ENCODE assay signal across 25 cellular contexts in the genomic region with DNA sequence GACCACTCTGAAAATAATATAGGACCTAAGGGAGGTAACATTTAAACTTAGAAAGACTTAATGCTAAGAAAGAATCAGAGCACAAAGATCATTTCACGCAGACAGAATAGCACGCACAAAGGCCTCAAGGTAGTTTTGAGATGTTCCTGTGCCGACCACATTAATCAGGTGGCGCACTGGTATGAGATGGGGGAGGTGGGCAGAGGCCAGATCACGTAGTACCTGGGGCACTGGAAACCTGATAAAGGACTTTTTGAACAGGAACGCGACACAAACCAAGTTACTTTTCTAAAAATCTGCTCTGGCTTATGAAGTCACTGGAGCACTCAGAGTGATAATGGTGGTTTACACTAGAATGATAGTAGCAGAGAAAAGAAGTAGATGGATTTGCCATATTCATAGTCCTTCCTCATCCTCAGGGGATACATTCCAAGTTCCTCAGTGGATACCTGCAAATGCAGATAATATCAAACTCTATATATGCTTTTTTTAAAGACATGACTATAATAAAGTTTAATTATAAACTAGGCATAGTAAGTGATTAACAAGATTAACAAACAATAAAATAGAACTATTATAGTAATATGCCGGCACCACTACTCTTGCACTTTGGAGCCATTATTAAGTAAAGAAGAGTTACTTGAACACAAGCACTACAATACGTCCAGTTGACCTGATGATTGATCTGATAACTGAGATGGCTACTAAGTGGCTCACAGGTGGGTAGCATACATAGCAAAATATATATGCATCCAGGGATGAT.
"Had no signal": no experiment of that assay in that cellular context is flagged by ENCODE, and none has a peak within 500 bp of the region (broad histone marks: within the 10 kb centered on the region; RNA-seq: fewer than 3 reads in every experiment).

No MANE protein-coding gene starts in this region.

- H3K36me3 ChIP-seq: adrenal gland, MG63 had no signal

- H3K4me1 Mint-ChIP-seq: activated CD4-positive, alpha-beta memory T cell treated with anti-CD3 and anti-CD28 coated beads, Interleukin-2, amount 10 ng/mL, durations not matched to agents 7 days and 5 days; activated CD4-positive, alpha-beta T cell treated with anti-CD3 and anti-CD28 coated beads for 36 hours; activated naive CD8-positive, alpha-beta T cell treated with anti-CD3 and anti-CD28 coated beads, Interleukin-2, amount 10 ng/mL, durations not matched to agents 7 days and 5 days; T-cell had no signal

- H3K4me3 ChIP-seq: adrenal gland, MG63, SK-N-MC had no signal

- H3K4me1 ChIP-seq: adrenal gland had no signal

- DNase-seq: activated CD4-positive, alpha-beta memory T cell treated with anti-CD3 and anti-CD28 coated beads, Interleukin-2, amount 10 ng/mL, durations not matched to agents 7 days and 5 days; activated CD4-positive, alpha-beta T cell treated with anti-CD3 and anti-CD28 coated beads for 36 hours; activated CD4-positive, alpha-beta T cell treated with anti-CD3 and anti-CD28 coated beads, Interleukin-2, amount 50 U/mL, for 1 hour; activated gamma-delta T cell treated with Interleukin-2 at 50 U/mL for 16 hours; activated naive CD4-positive, alpha-beta T cell treated with anti-CD3 and anti-CD28 coated beads, Interleukin-2, amount 50 U/mL, for 16 hours; activated naive CD8-positive, alpha-beta T cell treated with anti-CD3 and anti-CD28 coated beads, Interleukin-2, amount 10 ng/mL, durations not matched to agents 7 days and 5 days; activated T-cell treated with anti-CD3 and anti-CD28 coated beads, Interleukin-2, amount 50 U/mL, for 72 hours; adrenal gland; anterior cingulate cortex; MG63; MV-4-11; NCI-H1092 treated with DMSO at 0.1 percent for 48 hours; NCI-H1417 treated with DMSO at 0.1 percent for 48 hours; NCI-H1694; NCI-H2029; NCI-H345; NCI-H510A; NCI-H526 treated with DMSO at 0.1 percent for 48 hours; NK-92 treated with Interleukin-12 subunit alpha and Interleukin-12 subunit beta, amount 100 ng/mL, for 24 hours; RPMI8226; T-cell had no signal

- H3K4me3 Mint-ChIP-seq: activated CD4-positive, alpha-beta memory T cell treated with anti-CD3 and anti-CD28 coated beads, Interleukin-2, amount 10 ng/mL, durations not matched to agents 7 days and 5 days; activated CD4-positive, alpha-beta T cell treated with anti-CD3 and anti-CD28 coated beads for 36 hours; activated naive CD8-positive, alpha-beta T cell treated with anti-CD3 and anti-CD28 coated beads, Interleukin-2, amount 10 ng/mL, durations not matched to agents 7 days and 5 days; activated T-cell treated with anti-CD3 and anti-CD28 coated beads, Interleukin-2, amount 50 U/mL, for 72 hours; T-cell had no signal

- H3K27ac Mint-ChIP-seq: activated CD4-positive, alpha-beta memory T cell treated with anti-CD3 and anti-CD28 coated beads, Interleukin-2, amount 10 ng/mL, durations not matched to agents 7 days and 5 days; activated CD4-positive, alpha-beta T cell treated with anti-CD3 and anti-CD28 coated beads for 36 hours; activated naive CD8-positive, alpha-beta T cell treated with anti-CD3 and anti-CD28 coated beads, Interleukin-2, amount 10 ng/mL, durations not matched to agents 7 days and 5 days; activated T-cell treated with anti-CD3 and anti-CD28 coated beads, Interleukin-2, amount 50 U/mL, for 72 hours; activated T-helper 2 cell treated with anti-CD3 and anti-CD28 coated beads, Interferon-gamma antibody, Interleukin-2, Interleukin-4, amounts not matched to agents 10 μg/mL and 5 μg/mL and 100 μg/mL, durations not matched to agents 14 hours and 24 hours and 36 hours; T-cell had no signal

- H3K9me3 Mint-ChIP-seq: activated CD4-positive, alpha-beta memory T cell treated with anti-CD3 and anti-CD28 coated beads, Interleukin-2, amount 10 ng/mL, durations not matched to agents 7 days and 5 days; activated naive CD8-positive, alpha-beta T cell treated with anti-CD3 and anti-CD28 coated beads, Interleukin-2, amount 10 ng/mL, durations not matched to agents 7 days and 5 days; activated T-cell treated with anti-CD3 and anti-CD28 coated beads, Interleukin-2, amount 50 U/mL, for 72 hours; T-cell had no signal

- H3K27me3 ChIP-seq: adrenal gland, MG63 had no signal

- H3K36me3 Mint-ChIP-seq: activated naive CD8-positive, alpha-beta T cell treated with anti-CD3 and anti-CD28 coated beads, Interleukin-2, amount 10 ng/mL, durations not matched to agents 7 days and 5 days; T-cell had no signal

- ATAC-seq: activated CD4-positive, alpha-beta T cell treated with anti-CD3 and anti-CD28 coated beads for 36 hours; activated T-cell treated with anti-CD3 and anti-CD28 coated beads, Interleukin-2, amount 50 U/mL, for 72 hours; Right ventricle myocardium inferior; T-cell had no signal

- H3K27ac ChIP-seq: adrenal gland, SK-N-MC, VCaP had no signal

- H3K27me3 Mint-ChIP-seq: activated CD4-positive, alpha-beta T cell treated with anti-CD3 and anti-CD28 coated beads for 36 hours had no signal

- H3K9me3 ChIP-seq: adrenal gland, MG63 had no signal
